Comparison of ENCODE assay signal across 17 cellular contexts in genomic region chr14:101196795-101197590, GRCh38.
DNase-seq lines count a peak whose midpoint lies in the region; TF ChIP-seq lines count a peak whose summit lies in the region.
"Had no signal": no experiment of that assay in that cellular context is flagged by ENCODE, and none has a peak within 500 bp of the region (broad histone marks: within the 10 kb centered on the region; RNA-seq: fewer than 3 reads in every experiment).

No MANE protein-coding gene starts in this region.

- no peak overlapping the region for H3K18ac ChIP-seq in mesendoderm (ENCODE audit: low read length)

- H3K36me3 ChIP-seq in mesendoderm (ENCODE audit: control insufficient read depth, insufficient read depth, low read length) (no peaks in the 10 kb centered on the region), uterus (no peaks in the 10 kb centered on the region)
- H3K36me3 ChIP-seq: colonic mucosa, tibial nerve had no signal

- H3K27ac ChIP-seq in mesendoderm (ENCODE audit: low read depth, low read length): no peak overlapping the region
- H3K27ac ChIP-seq in uterus: no peak overlapping the region
- H3K27ac ChIP-seq: colonic mucosa, skin epidermis, tibial nerve had no signal

- no peak overlapping the region for H2BK5ac ChIP-seq in mesendoderm (ENCODE audit: low read length)

- H3K9me3 ChIP-seq in uterus: no peaks in the 10 kb centered on the region
- H3K9me3 ChIP-seq: colonic mucosa, tibial nerve had no signal

- H3K27ac Mint-ChIP-seq in nephron progenitor cell (no peak overlapping the region), immature natural killer cell (no peak overlapping the region)
- H3K27ac Mint-ChIP-seq: CD4-positive, alpha-beta T cell; stimulated activated effector memory CD8-positive, alpha-beta T cell treated with anti-CD3 and anti-CD28 coated beads, Interleukin-12 subunit alpha, Interleukin-12 subunit beta, amount 100 ng/mL, for 72 hours had no signal

- H3K9ac ChIP-seq in mesendoderm (ENCODE audit: low read length): no peak overlapping the region

- H3K23ac ChIP-seq in mesendoderm (ENCODE audit: low read length): no peak overlapping the region

- no peak overlapping the region for H4K5ac ChIP-seq in mesendoderm (ENCODE audit: low read length)

- TF ChIP-seq POLR2A in uterus (IDR thresholded peaks at IDR 0.05): no peak

- H4K8ac ChIP-seq in mesendoderm (ENCODE audit: low read depth, low read length): no peak overlapping the region

- H3K9me3 Mint-ChIP-seq in nephron progenitor cell: no peaks in the 10 kb centered on the region
- no peaks in the 10 kb centered on the region for H3K9me3 Mint-ChIP-seq in immature natural killer cell
- H3K9me3 Mint-ChIP-seq: CD4-positive, alpha-beta T cell; stimulated activated effector memory CD8-positive, alpha-beta T cell treated with anti-CD3 and anti-CD28 coated beads, Interleukin-12 subunit alpha, Interleukin-12 subunit beta, amount 100 ng/mL, for 72 hours had no signal

- H3K27me3 Mint-ChIP-seq in nephron progenitor cell (ENCODE audit: low read depth, poor library complexity): peaks cover 6% of the 10 kb centered on the region
- H3K27me3 Mint-ChIP-seq in immature natural killer cell (ENCODE audit: low read depth in 3 of 3): peaks cover 2 to 9% (median 4%) of the 10 kb centered on the region in 3 donors
- H3K27me3 Mint-ChIP-seq: CD4-positive, alpha-beta T cell had no signal

- no peaks in the 10 kb centered on the region for H3K4me1 ChIP-seq in mesendoderm (ENCODE audit: control insufficient read depth, low read depth, low read length)
- H3K4me1 ChIP-seq in uterus: no peaks in the 10 kb centered on the region
- H3K4me1 ChIP-seq: colonic mucosa, tibial nerve had no signal

- no peak overlapping the region for H2AK5ac ChIP-seq in mesendoderm (ENCODE audit: low read length)

- TF ChIP-seq CTCF in uterus (IDR thresholded peaks at IDR 0.05): no peak
- no peak for TF ChIP-seq CTCF in nephron progenitor cell (IDR thresholded peaks at IDR 0.05)

- H3K4me2 ChIP-seq in mesendoderm (ENCODE audit: low read length): no peak overlapping the region

- intact Hi-C loops in uterus (cut with DNase I; ENCODE audit: low total_unique reads): no loop called here

- H3K4ac ChIP-seq in mesendoderm (ENCODE audit: low read depth, low read length): no peak overlapping the region

- no peaks in the 10 kb centered on the region for H3K79me1 ChIP-seq in mesendoderm (ENCODE audit: low read length)

- H3K36me3 Mint-ChIP-seq in nephron progenitor cell (ENCODE audit: low read depth) (no peaks in the 10 kb centered on the region), immature natural killer cell (no peaks in the 10 kb centered on the region)
- H3K36me3 Mint-ChIP-seq: stimulated activated effector memory CD8-positive, alpha-beta T cell treated with anti-CD3 and anti-CD28 coated beads, Interleukin-12 subunit alpha, Interleukin-12 subunit beta, amount 100 ng/mL, for 72 hours had no signal

- no peak overlapping the region for H3K4me3 Mint-ChIP-seq in nephron progenitor cell
- H3K4me3 Mint-ChIP-seq in immature natural killer cell: no peak overlapping the region
- H3K4me3 Mint-ChIP-seq: CD4-positive, alpha-beta T cell; stimulated activated effector memory CD8-positive, alpha-beta T cell treated with anti-CD3 and anti-CD28 coated beads, Interleukin-12 subunit alpha, Interleukin-12 subunit beta, amount 100 ng/mL, for 72 hours had no signal

- H3K4me3 ChIP-seq in mesendoderm (ENCODE audit: low read length): no peak overlapping the region
- H3K4me3 ChIP-seq in uterus: no peak overlapping the region
- H3K4me3 ChIP-seq: colonic mucosa, skin epidermis, tibial nerve had no signal

- H3K27me3 ChIP-seq in mesendoderm (ENCODE audit: insufficient read depth, low read length, poor library complexity) (no peaks in the 10 kb centered on the region), uterus (no peaks in the 10 kb centered on the region)
- H3K27me3 ChIP-seq: colonic mucosa, tibial nerve had no signal

- no CpG with 5 or more reads among the region's 11 CpGs for WGBS in mesendoderm (ENCODE audit: extremely low coverage, insufficient coverage, low lambda C conversion rate)

- H3K79me2 ChIP-seq in mesendoderm (ENCODE audit: control insufficient read depth, insufficient read depth, low read length): no peaks in the 10 kb centered on the region

- H2BK120ac ChIP-seq in mesendoderm (ENCODE audit: low read depth, low read length): no peak overlapping the region

- DNase-seq in activated effector memory CD4-positive, alpha-beta T cell treated with anti-CD3 and anti-CD28 coated beads, Interleukin-2, amount 50 U/mL, for 16 hours: peak; percentile 46
- no peak for DNase-seq in activated effector memory CD4-positive, alpha-beta T cell treated with Interleukin-2 at 50 U/mL for 16 hours
- DNase-seq in astrocyte of the hippocampus (ENCODE audit: low read depth, low spot score): peak; percentile 18
- DNase-seq in mesendoderm: peak; percentile 62
- peak; percentile 70 to 71 for DNase-seq in uterus
- no peak for DNase-seq in nephron progenitor cell
- DNase-seq in activated T-cell treated with anti-CD3 and anti-CD28 coated beads, Interleukin-2, amount 50 U/mL, for 48 hours: no peak
- no peak for DNase-seq in immature natural killer cell
- DNase-seq: CD4-positive, alpha-beta T cell; colonic mucosa; EL; KG1; NCI-H1092 treated with DMSO at 0.1 percent for 48 hours; NCI-H2227 treated with DMSO at 0.1 percent for 48 hours had no signal

- H3K56ac ChIP-seq in mesendoderm (ENCODE audit: low read length): peak overlapping the region; percentile 51

- H3K4me1 Mint-ChIP-seq in nephron progenitor cell (peaks cover 18% of the 10 kb centered on the region), immature natural killer cell (no peaks in the 10 kb centered on the region)
- H3K4me1 Mint-ChIP-seq: stimulated activated effector memory CD8-positive, alpha-beta T cell treated with anti-CD3 and anti-CD28 coated beads, Interleukin-12 subunit alpha, Interleukin-12 subunit beta, amount 100 ng/mL, for 72 hours had no signal

- no peak overlapping the region for H2BK15ac ChIP-seq in mesendoderm (replicated peaks; ENCODE audit: low read depth)

Comparison
In these comparisons a context has a peak if more than half of its experiments do, and no peak if none do; other contexts are left out.
1. DNase-seq: peak in activated effector memory CD4-positive, alpha-beta T cell treated with anti-CD3 and anti-CD28 coated beads, Interleukin-2, amount 50 U/mL, for 16 hours (single experiment), astrocyte of the hippocampus (single experiment), mesendoderm (single experiment) and uterus (2 of 2); none in activated effector memory CD4-positive, alpha-beta T cell treated with Interleukin-2 at 50 U/mL for 16 hours (single experiment), nephron progenitor cell (single experiment), activated T-cell treated with anti-CD3 and anti-CD28 coated beads, Interleukin-2, amount 50 U/mL, for 48 hours (0 of 2) and immature natural killer cell (0 of 3).